In the genomic region with DNA sequence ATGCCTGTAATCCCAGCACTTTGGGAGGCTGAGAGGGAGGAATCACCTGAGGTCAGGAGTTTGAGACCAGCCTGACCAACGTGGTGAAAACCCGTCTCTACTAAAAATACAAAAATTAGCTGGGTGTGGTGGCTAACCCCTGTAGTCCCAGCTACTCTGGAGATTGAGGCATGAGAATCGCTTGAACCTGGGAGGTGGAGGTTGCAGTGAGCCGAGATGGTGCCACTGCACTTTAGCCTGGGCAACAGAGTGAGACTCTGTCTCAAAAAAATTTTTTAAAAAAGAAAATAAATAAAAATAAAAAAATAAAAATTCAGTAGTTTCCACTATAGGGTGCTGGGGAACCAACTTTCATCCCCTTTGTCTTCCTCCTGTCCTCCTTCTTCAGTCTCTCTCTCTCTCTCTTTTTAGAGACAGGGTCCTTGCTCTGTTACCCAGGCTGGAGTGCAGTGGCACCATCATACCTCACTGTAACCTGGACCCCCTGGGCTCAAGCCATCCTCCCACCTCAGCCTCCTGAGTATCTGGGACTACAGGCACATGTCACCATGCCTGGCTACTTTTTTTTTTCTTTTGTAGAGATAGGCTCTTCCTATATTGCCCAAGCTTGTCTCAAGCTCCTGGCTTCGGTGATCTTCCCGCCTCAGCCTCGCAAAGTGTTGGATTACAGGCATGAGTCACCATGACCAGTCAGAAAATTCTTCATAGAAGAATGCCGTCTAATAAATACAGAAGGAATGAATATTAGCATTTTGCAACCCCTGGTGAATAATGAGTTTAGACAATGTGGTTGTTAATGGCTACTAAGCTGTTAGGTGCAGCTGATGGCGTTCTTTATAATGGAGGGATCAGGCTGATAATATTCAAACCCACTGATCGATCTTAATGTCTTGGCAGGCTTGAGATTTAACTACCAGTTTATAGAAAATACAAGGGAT, we compare ENCODE assay signal across 10 cellular contexts. TPM values are rescaled to one million over a fixed set of nuclear protein-coding genes. Genes with fewer than 3 reads are reported as not detected.
A peak's percentile ranks its signal among the peaks of the same experiment; 100 is the strongest.
DNase-seq lines count a peak whose midpoint lies in the region; ATAC-seq and TF ChIP-seq lines count a peak whose summit lies in the region.
"Had no signal": no experiment of that assay in that cellular context is flagged by ENCODE, and none has a peak within 500 bp of the region (broad histone marks: within the 10 kb centered on the region; RNA-seq: fewer than 3 reads in every experiment).

No MANE protein-coding gene starts in this region.

- H3K4me3 Mint-ChIP-seq in mesothelial cell of epicardium: no peak overlapping the region
- no peak overlapping the region for H3K4me3 Mint-ChIP-seq in GM23338

- peak overlapping the region; percentile 17 to 68; a peak in 3 of 4 replicates for H4K8ac ChIP-seq in IMR-90 (ENCODE audit: low read depth in 2 of 2, low read length in 2 of 2)

- dilution Hi-C loops in IMR-90 (cut with HindIII; ENCODE audit: low sequenced_read_pairs, unreplicated experiment): no loop called here

- no peak overlapping the region for H3K23ac ChIP-seq in IMR-90 (ENCODE audit: low read depth, low read length)

- H3K18ac ChIP-seq in IMR-90 (ENCODE audit: low read depth, low read length): peak overlapping the region; percentile 83

- no peaks in the 10 kb centered on the region for H3K79me2 ChIP-seq in GM23338 (replicated peaks; ENCODE audit: insufficient read depth)

- H3K4me1 ChIP-seq in IMR-90 (ENCODE audit: control insufficient read depth, insufficient read depth, low read length) (peaks cover 7% of the 10 kb centered on the region), GM23338 (ENCODE audit: insufficient read depth) (peaks cover 23% of the 10 kb centered on the region)

- no peak for TF ChIP-seq RAD21 in IMR-90 (IDR thresholded peaks at IDR 0.05; ENCODE audit: low read length)

- H3K4me2 ChIP-seq in IMR-90 (ENCODE audit: low read depth, low read length): peak overlapping the region; percentile 62
- H3K4me2 ChIP-seq in GM23338: no peak overlapping the region

- H3K9me1 ChIP-seq in IMR-90 (ENCODE audit: insufficient read depth, low read length): no peaks in the 10 kb centered on the region; the same call in 1 of the 2 replicates

- DNase-seq in COLO829 (ENCODE audit: low spot score) (peak; percentile 26), IMR-90 (peak; percentile 96), brain microvascular endothelial cell (peak; percentile 90), mesothelial cell of epicardium (ENCODE audit: low spot score in 2 of 2, unreplicated experiment in 2 of 2) (no peak), GM23338 (ENCODE audit: low spot score) (no peak), left lobe of liver (ENCODE audit: low spot score) (no peak), posterior cingulate gyrus (no peak), lower leg skin (ENCODE audit: low spot score in 2 of 2) (no peak)
- DNase-seq: glutamatergic neuron had no signal

- ATAC-seq in IMR-90 (ENCODE audit: low read depth) (peak; percentile 96), GM23338 (no peak), left lobe of liver (no peak)

- H4K20me1 ChIP-seq in IMR-90 (ENCODE audit: insufficient read depth, low read length): no peaks in the 10 kb centered on the region
- no peaks in the 10 kb centered on the region for H4K20me1 ChIP-seq in GM23338 (replicated peaks; ENCODE audit: insufficient read depth)

- H3K27me3 Mint-ChIP-seq in mesothelial cell of epicardium (ENCODE audit: low read depth) (no peaks in the 10 kb centered on the region), GM23338 (ENCODE audit: insufficient read depth, low read depth, poor library complexity) (peaks cover 14% of the 10 kb centered on the region)

- H2BK5ac ChIP-seq in IMR-90 (ENCODE audit: low read depth, low read length, poor library complexity, severe bottlenecking): peak overlapping the region; percentile 83

- no TSS peak for BruUV-seq in IMR-90 (replicated peaks; lab: Mats Ljungman, UMichigan)

- H3K9ac ChIP-seq in IMR-90 (ENCODE audit: low read depth, low read length): 0 out of 2 replicates have a peak overlapping the region, but pooled peaks have one; percentile 39

- CTCF ChIA-PET in IMR-90 (lab: Yijun Ruan, JAX): interaction anchor here (0.6 to 2.0 kb wide), 4 partner anchors 8 to 1920 kb away, joined by 3 to 11 read pairs (median 6); no protein-coding TSS in a partner anchor

- TF ChIP-seq POLR2A in IMR-90 (IDR thresholded peaks at IDR 0.05; ENCODE audit: low read depth, low read length): no peak
- TF ChIP-seq POLR2A in lower leg skin (IDR thresholded peaks at IDR 0.05): no peak

- H3K9me3 Mint-ChIP-seq in mesothelial cell of epicardium (peaks cover 3% of the 10 kb centered on the region), GM23338 (no peaks in the 10 kb centered on the region)

- no peaks in the 10 kb centered on the region for H3K9me3 ChIP-seq in IMR-90 (ENCODE audit: control insufficient read depth, insufficient read depth, low read length)
- H3K9me3 ChIP-seq: neutrophil had no signal

- peak overlapping the region; percentile 91 for H2AK5ac ChIP-seq in IMR-90 (ENCODE audit: low read depth, low read length)

- intact Hi-C loops in IMR-90 (cut with micrococcal nuclease) (no loop called here), posterior cingulate gyrus (cut with DNase I) (no loop called here), lower leg skin (cut with DNase I; ENCODE audit: low total_unique reads) (no loop called here)

- peak overlapping the region; percentile 81 for H4K5ac ChIP-seq in IMR-90 (ENCODE audit: low read depth, low read length)

- H2BK20ac ChIP-seq in IMR-90 (ENCODE audit: low read depth, low read length): peak overlapping the region; percentile 90; the same call in 1 of the 2 replicates

- peak overlapping the region; percentile 40; the same call in 1 of the 2 replicates for H3K56ac ChIP-seq in IMR-90 (ENCODE audit: extremely low read depth, insufficient read depth, low read length)

- POLR2A ChIA-PET in IMR-90 (lab: Charles Lee; ENCODE audit: unreplicated experiment): no interaction called here

- H3K27ac Mint-ChIP-seq in mesothelial cell of epicardium (peak overlapping the region; percentile 95), GM23338 (no peak overlapping the region)

- H3K4ac ChIP-seq in IMR-90 (ENCODE audit: low read depth, low read length): peak overlapping the region; percentile 88

- no peaks in the 10 kb centered on the region for H3K79me1 ChIP-seq in IMR-90 (ENCODE audit: low read depth in 1 of 2, low read length in 2 of 2)

- TF ChIP-seq CTCF in IMR-90 (conservative IDR thresholded peaks at IDR 0.05; ENCODE audit: low read depth, low read length) (no peak), brain microvascular endothelial cell (IDR thresholded peaks at IDR 0.05; ENCODE audit: low read depth, low read length, missing control alignments) (no peak), mesothelial cell of epicardium (IDR thresholded peaks at IDR 0.05; ENCODE audit: unreplicated experiment) (no peak), GM23338 (conservative IDR thresholded peaks at IDR 0.05; ENCODE audit: low read depth in 2 of 2) (no peak), lower leg skin (IDR thresholded peaks at IDR 0.05) (no peak)

- H3K36me3 Mint-ChIP-seq in mesothelial cell of epicardium (peaks cover 19% of the 10 kb centered on the region), GM23338 (ENCODE audit: low read depth) (no peaks in the 10 kb centered on the region)

- peaks cover 41% of the 10 kb centered on the region for H3K4me1 Mint-ChIP-seq in mesothelial cell of epicardium
- peaks cover 33% of the 10 kb centered on the region for H3K4me1 Mint-ChIP-seq in GM23338

- peak overlapping the region; percentile 77; the same call in 1 of the 3 replicates for H2BK15ac ChIP-seq in IMR-90 (ENCODE audit: low read depth, low read length)

- no peak overlapping the region for H2AK9ac ChIP-seq in IMR-90 (replicated peaks; ENCODE audit: low read depth, low read length, poor library complexity)

- H3K36me3 ChIP-seq in IMR-90 (ENCODE audit: control insufficient read depth, insufficient read depth, low read length) (no peaks in the 10 kb centered on the region), brain microvascular endothelial cell (replicated peaks) (no peaks in the 10 kb centered on the region), GM23338 (ENCODE audit: insufficient read depth) (no peaks in the 10 kb centered on the region)
- H3K36me3 ChIP-seq: neutrophil had no signal

- H3K9me2 ChIP-seq in GM23338 (ENCODE audit: insufficient read depth): no peaks in the 10 kb centered on the region

- H3K4me3 ChIP-seq in IMR-90 (ENCODE audit: insufficient read depth, low read depth, low read length) (no peak overlapping the region), brain microvascular endothelial cell (ENCODE audit: low read depth, low read length) (no peak overlapping the region), GM23338 (no peak overlapping the region), lower leg skin (ENCODE audit: low read depth, poor library complexity, severe bottlenecking) (no peak overlapping the region)

- in situ Hi-C loops in IMR-90 (cut with MboI; ENCODE audit: low sequenced_read_pairs) (no loop called here), brain microvascular endothelial cell (cut with HindIII; ENCODE audit: low pct_ligation_motif_present, low sequenced_read_pairs) (no loop called here)

- H3K14ac ChIP-seq in IMR-90 (replicated peaks; ENCODE audit: low read depth, low read length): no peak overlapping the region; the same call in 1 of the 2 replicates

- no peaks in the 10 kb centered on the region for H3F3A ChIP-seq in GM23338 (replicated peaks; ENCODE audit: low read depth)

- H2BK120ac ChIP-seq in IMR-90 (ENCODE audit: low read depth, low read length): peak overlapping the region; percentile 93

- no peak overlapping the region for H2AFZ ChIP-seq in IMR-90 (replicated peaks; ENCODE audit: low read length, poor library complexity)
- H2AFZ ChIP-seq in GM23338: no peak overlapping the region

- H4K91ac ChIP-seq in IMR-90 (ENCODE audit: insufficient read depth, low read depth, low read length): peak overlapping the region; percentile 67

- WGBS in IMR-90 (ENCODE audit: extremely low coverage in 2 of 2, insufficient read length in 1 of 2), 2 experiments: no CpG with 5 or more reads among the region's 10 CpGs
- WGBS in lower leg skin, 2 donors: 58 to 65% methylated on average over 10 of the region's 10 CpGs

- peaks cover 7% of the 10 kb centered on the region for H3K27me3 ChIP-seq in IMR-90 (ENCODE audit: control insufficient read depth, insufficient read depth, low read length)
- H3K27me3 ChIP-seq in brain microvascular endothelial cell (replicated peaks): no peaks in the 10 kb centered on the region
- H3K27me3 ChIP-seq in GM23338 (ENCODE audit: insufficient read depth): peaks cover 29% of the 10 kb centered on the region

- peak overlapping the region; percentile 85 for H3K27ac ChIP-seq in IMR-90 (ENCODE audit: insufficient read depth, low read length)
- H3K27ac ChIP-seq in brain microvascular endothelial cell: peak overlapping the region; percentile 43
- no peak overlapping the region for H3K27ac ChIP-seq in GM23338 (ENCODE audit: low read depth)
- H3K27ac ChIP-seq: neutrophil had no signal

RNA-seq across cellular contexts. Expression of gene RBM20, which starts 20.6 kb away (rescaled TPM):
- total RNA-seq in IMR-90 (2012; rRNA removed) (under 0.01 TPM in 2 replicates), mesothelial cell of epicardium (20.5 to 23.3 TPM (median 20.7 TPM) in 3 replicates), left lobe of liver (0.33 TPM), lower leg skin (1 to 10 TPM in 3 of 4 donors, under 1 TPM in 1; 0.66 to 6.2 (median 3.5) TPM)
- polyA plus RNA-seq in IMR-90 (2012; rRNA removed) (0.09 and 0.15 TPM in 2 replicates), GM23338 (2016; fragmentation: Nextera tagmentation; extraction: Ambion mirVana) (0.03 and 0.05 TPM in 2 replicates)
- 0.03 and 0.04 TPM in 2 replicates for polyA plus RNA-seq in IMR-90 (2012; cell fraction: cytosol; rRNA removed)
- polyA plus RNA-seq in IMR-90 (2012; cell fraction: nucleus; rRNA removed; ENCODE audit: low replicate concordance): 0.05 and 0.39 TPM in 2 replicates
- total RNA-seq in GM23338 (2014; rRNA removed; shearing (Covaris generic)): 0.04 and 0.17 TPM in 2 replicates

Comparison
In these comparisons a context has a peak if more than half of its experiments do, and no peak if none do; other contexts are left out.
1. DNase-seq: peak in COLO829 (single experiment), IMR-90 (single experiment) and brain microvascular endothelial cell (single experiment); none in mesothelial cell of epicardium (0 of 2), GM23338 (single experiment), left lobe of liver (single experiment), posterior cingulate gyrus (0 of 10) and lower leg skin (0 of 2).